24 cellular contexts compared by ENCODE assay signal in the genomic region with DNA sequence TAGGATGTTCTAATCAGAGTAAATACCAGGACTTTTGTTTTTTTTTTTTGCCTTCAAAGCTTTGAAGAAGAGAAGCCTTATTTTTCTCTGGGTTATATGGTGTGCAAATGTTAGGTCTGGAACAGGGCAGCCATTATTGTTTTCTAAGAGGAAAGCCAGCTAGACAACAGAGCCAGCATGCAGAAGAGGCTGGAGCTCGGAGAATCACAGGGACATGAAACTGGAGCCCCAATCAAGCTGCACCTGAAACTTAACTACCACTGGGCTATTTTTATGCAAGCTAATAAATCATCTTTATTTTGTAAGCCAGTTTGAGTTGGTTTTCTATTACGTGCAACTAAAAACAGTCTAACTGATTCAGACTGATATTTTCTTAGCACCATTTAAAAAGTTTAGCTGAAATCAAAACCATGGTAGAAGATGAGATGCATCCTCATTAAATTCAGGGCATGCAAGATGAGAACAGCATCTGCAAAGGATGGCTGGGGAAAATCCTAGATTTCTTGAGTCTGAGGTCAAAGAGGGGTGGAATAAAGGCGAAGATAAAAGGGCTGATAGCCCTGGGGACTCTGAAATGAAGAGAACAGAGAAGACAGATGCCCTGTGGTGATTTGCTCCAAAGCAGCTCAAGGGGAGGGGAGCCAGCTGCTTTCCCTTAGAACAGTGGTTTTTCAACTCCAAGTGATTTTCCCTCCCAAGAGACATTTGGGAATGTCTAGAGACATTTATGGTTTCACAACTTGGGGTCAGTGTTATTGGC.
DNase-seq lines count a peak whose midpoint lies in the region; ATAC-seq and TF ChIP-seq lines count a peak whose summit lies in the region.
"Had no signal": no experiment of that assay in that cellular context is flagged by ENCODE, and none has a peak within 500 bp of the region (broad histone marks: within the 10 kb centered on the region; RNA-seq: fewer than 3 reads in every experiment).

No MANE protein-coding gene starts in this region.

- H3K9me3 Mint-ChIP-seq in osteocyte (ENCODE audit: unreplicated experiment): peaks cover 6% of the 10 kb centered on the region
- H3K9me3 Mint-ChIP-seq in stimulated activated naive CD8-positive, alpha-beta T cell treated with anti-CD3 and anti-CD28 coated beads, Interleukin-15, amount 100 ng/mL, for 72 hours: peaks cover 0 to 7% of the 10 kb centered on the region in 2 donors
- H3K9me3 Mint-ChIP-seq: dendritic cell treated with granulocyte-macrophage colony-stimulating factor and Interleukin-4, amounts not matched to agents 40 ng/mL and 50 ng/mL, for 4 days; natural killer cell; T-helper 2 cell treated with Interferon-gamma antibody and Interleukin-4, amounts not matched to agents 5 μg/mL and 100 μg/mL, for 36 hours had no signal

- H3K27ac ChIP-seq in SJCRH30: peak overlapping the region; percentile 53; the same call in 1 of the 2 replicates
- H3K27ac ChIP-seq: heart left ventricle, sigmoid colon, stomach, upper lobe of left lung had no signal

- no peak overlapping the region for H3K4me3 ChIP-seq in SJCRH30
- H3K4me3 ChIP-seq: heart left ventricle, sigmoid colon, stomach, upper lobe of left lung had no signal

- TF ChIP-seq CTCF in osteocyte (IDR thresholded peaks at IDR 0.05): no peak

- H3K4me1 Mint-ChIP-seq in osteocyte (ENCODE audit: unreplicated experiment): no peaks in the 10 kb centered on the region
- peaks cover 10% of the 10 kb centered on the region for H3K4me1 Mint-ChIP-seq in stimulated activated naive CD8-positive, alpha-beta T cell treated with anti-CD3 and anti-CD28 coated beads, Interleukin-15, amount 100 ng/mL, for 72 hours

- H3K27me3 Mint-ChIP-seq in osteocyte (ENCODE audit: unreplicated experiment): peaks cover 39% of the 10 kb centered on the region
- H3K27me3 Mint-ChIP-seq in stimulated activated naive CD8-positive, alpha-beta T cell treated with anti-CD3 and anti-CD28 coated beads, Interleukin-15, amount 100 ng/mL, for 72 hours: peaks cover 69% of the 10 kb centered on the region

- peaks cover 9% of the 10 kb centered on the region for H3K4me1 ChIP-seq in SJCRH30
- H3K4me1 ChIP-seq: heart left ventricle, sigmoid colon, stomach had no signal

- no peak overlapping the region for H3K4me3 Mint-ChIP-seq in osteocyte (ENCODE audit: unreplicated experiment)
- no peak overlapping the region for H3K4me3 Mint-ChIP-seq in stimulated activated naive CD8-positive, alpha-beta T cell treated with anti-CD3 and anti-CD28 coated beads, Interleukin-15, amount 100 ng/mL, for 72 hours
- H3K4me3 Mint-ChIP-seq: activated CD8-positive, alpha-beta memory T cell treated with anti-CD3 and anti-CD28 coated beads, Interleukin-2, amount 10 ng/mL, durations not matched to agents 7 days and 5 days; activated naive CD4-positive, alpha-beta T cell treated with anti-CD3 and anti-CD28 coated beads for 36 hours; dendritic cell treated with granulocyte-macrophage colony-stimulating factor and Interleukin-4, amounts not matched to agents 40 ng/mL and 50 ng/mL, for 4 days; natural killer cell; T-helper 2 cell treated with Interferon-gamma antibody and Interleukin-4, amounts not matched to agents 5 μg/mL and 100 μg/mL, for 36 hours had no signal

- no peaks in the 10 kb centered on the region; the same call in 1 of the 2 replicates for H3K9me3 ChIP-seq in SJCRH30 (replicated peaks)
- H3K9me3 ChIP-seq: sigmoid colon, stomach, upper lobe of left lung had no signal

- no peaks in the 10 kb centered on the region for H3K27me3 ChIP-seq in SJCRH30
- H3K27me3 ChIP-seq: sigmoid colon, upper lobe of left lung had no signal

- no peaks in the 10 kb centered on the region for H3K36me3 Mint-ChIP-seq in osteocyte (ENCODE audit: unreplicated experiment)
- H3K36me3 Mint-ChIP-seq: activated CD8-positive, alpha-beta memory T cell treated with anti-CD3 and anti-CD28 coated beads, Interleukin-2, amount 10 ng/mL, durations not matched to agents 7 days and 5 days; natural killer cell had no signal

- ATAC-seq in stimulated activated naive CD8-positive, alpha-beta T cell treated with anti-CD3 and anti-CD28 coated beads, Interleukin-15, amount 100 ng/mL, for 72 hours: no peak
- no peak for ATAC-seq in HG03469 (IDR thresholded peaks at IDR 0.05; ENCODE audit: unreplicated experiment)
- ATAC-seq: activated CD8-positive, alpha-beta memory T cell treated with anti-CD3 and anti-CD28 coated beads, Interleukin-2, amount 10 ng/mL, durations not matched to agents 7 days and 5 days; heart left ventricle; left lobe of liver; natural killer cell had no signal

- peaks cover 11% of the 10 kb centered on the region for H3K36me3 ChIP-seq in SJCRH30
- H3K36me3 ChIP-seq: heart left ventricle, sigmoid colon, stomach, upper lobe of left lung had no signal

- no peak overlapping the region for H3K27ac Mint-ChIP-seq in osteocyte (ENCODE audit: unreplicated experiment)
- no peak overlapping the region for H3K27ac Mint-ChIP-seq in stimulated activated naive CD8-positive, alpha-beta T cell treated with anti-CD3 and anti-CD28 coated beads, Interleukin-15, amount 100 ng/mL, for 72 hours
- H3K27ac Mint-ChIP-seq: activated CD8-positive, alpha-beta memory T cell treated with anti-CD3 and anti-CD28 coated beads, Interleukin-2, amount 10 ng/mL, durations not matched to agents 7 days and 5 days; activated naive CD4-positive, alpha-beta T cell treated with anti-CD3 and anti-CD28 coated beads for 36 hours; dendritic cell treated with granulocyte-macrophage colony-stimulating factor and Interleukin-4, amounts not matched to agents 40 ng/mL and 50 ng/mL, for 4 days; natural killer cell; T-helper 2 cell treated with Interferon-gamma antibody and Interleukin-4, amounts not matched to agents 5 μg/mL and 100 μg/mL, for 36 hours had no signal

- DNase-seq in Ammon's horn (ENCODE audit: low spot score) (peak; percentile 75), SJCRH30 (peak; percentile 11 to 33), islet precursor cell (peak; percentile 4), osteocyte (ENCODE audit: extremely low spot score, unreplicated experiment) (peak; percentile 25), NCI-H146 (lab: John Stamatoyannopoulos, UW) (no peak), GM19238 (ENCODE audit: insufficient read length, low spot score) (no peak)
- no peak for DNase-seq in stimulated activated naive CD8-positive, alpha-beta T cell treated with anti-CD3 and anti-CD28 coated beads, Interleukin-15, amount 100 ng/mL, for 72 hours
- DNase-seq: activated CD4-positive, alpha-beta T cell treated with anti-CD3 and anti-CD28 coated beads, Interleukin-2, amount 50 U/mL, for 1 hour; activated CD8-positive, alpha-beta memory T cell treated with anti-CD3 and anti-CD28 coated beads, Interleukin-2, amount 10 ng/mL, durations not matched to agents 7 days and 5 days; activated naive CD4-positive, alpha-beta T cell treated with anti-CD3 and anti-CD28 coated beads for 36 hours; amniotic stem cell; DMS153; heart left ventricle; KG1; natural killer cell; NCI-H1694 treated with DMSO at 0.1 percent for 48 hours; NCI-H774; sigmoid colon; stomach; upper lobe of left lung had no signal

Comparison
In these comparisons a context has a peak if more than half of its experiments do, and no peak if none do; other contexts are left out.
1. DNase-seq: peak in Ammon's horn (single experiment), SJCRH30 (2 of 2), islet precursor cell (single experiment) and osteocyte (single experiment); none in NCI-H146 (single experiment), stimulated activated naive CD8-positive, alpha-beta T cell treated with anti-CD3 and anti-CD28 coated beads, Interleukin-15, amount 100 ng/mL, for 72 hours (0 of 2) and GM19238 (single experiment).